ENCODE assay signal across 9 cellular contexts in the genomic region with DNA sequence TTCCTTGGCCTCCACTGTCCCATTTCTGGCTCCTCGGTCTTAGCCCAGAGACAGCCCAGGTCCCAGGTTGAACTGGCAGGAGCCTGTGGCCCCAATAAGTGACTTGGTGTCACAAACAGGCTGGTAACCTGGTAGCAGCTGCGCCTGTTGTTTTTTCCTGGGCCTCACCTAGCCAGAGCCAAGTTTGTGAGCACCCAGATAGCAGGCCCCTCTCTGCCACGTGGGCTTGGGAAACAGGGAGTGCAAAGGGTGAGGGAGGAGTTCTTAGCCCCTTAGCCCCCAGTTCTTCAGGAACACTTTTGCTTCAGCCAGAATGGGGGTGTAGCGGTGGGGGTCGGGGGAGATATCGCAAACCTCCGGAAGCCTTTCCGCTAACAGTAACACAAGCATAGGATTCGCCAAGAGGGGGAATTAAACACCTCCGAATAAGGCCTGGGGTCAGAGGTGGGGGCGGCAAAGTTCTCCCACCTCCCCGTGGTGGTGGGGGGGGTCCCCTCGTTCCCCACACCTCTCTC. TPM values are rescaled to one million over a fixed set of nuclear protein-coding genes. Genes with fewer than 3 reads are reported as not detected.
DNase-seq lines count a peak whose midpoint lies in the region; ATAC-seq and TF ChIP-seq lines count a peak whose summit lies in the region.
"Had no signal": no experiment of that assay in that cellular context is flagged by ENCODE, and none has a peak within 500 bp of the region (broad histone marks: within the 10 kb centered on the region; RNA-seq: fewer than 3 reads in every experiment).

No MANE protein-coding gene starts in this region.

- TF ChIP-seq POLR2A in prostate gland (IDR thresholded peaks at IDR 0.05) = no peak

- DNase-seq in left ventricle myocardium inferior = no peak
- no peak for DNase-seq in prostate gland (ENCODE audit: low spot score)
- no peak for DNase-seq in NOMO-1 treated with dmso at 0.1 percent for 144 hours (lab: John Stamatoyannopoulos, UW; ENCODE audit: unreplicated experiment)
- DNase-seq: occipital lobe had no signal

- H3K36me3 ChIP-seq in ES-I3 (ENCODE audit: insufficient read depth, low read length) = no peaks in the 10 kb centered on the region
- H3K36me3 ChIP-seq in left ventricle myocardium inferior = no peaks in the 10 kb centered on the region
- H3K36me3 ChIP-seq in prostate gland = no peaks in the 10 kb centered on the region

- no peak for ATAC-seq in HG02571 (IDR thresholded peaks at IDR 0.05; ENCODE audit: unreplicated experiment)
- no peak for ATAC-seq in activated CD4-positive, CD25-positive, alpha-beta regulatory T cell treated with anti-CD3 and anti-CD28 coated beads, Interleukin-2, amount 50 U/mL, for 24 hours
- no peak for ATAC-seq in GM18511 (IDR thresholded peaks at IDR 0.05; ENCODE audit: unreplicated experiment)

- H3K9me3 ChIP-seq in ES-I3 (ENCODE audit: control insufficient read depth, insufficient read depth, low read length) (no peaks in the 10 kb centered on the region), left ventricle myocardium inferior (replicated peaks) (no peaks in the 10 kb centered on the region), prostate gland (no peaks in the 10 kb centered on the region)

- H3K9ac ChIP-seq in ES-I3 (ENCODE audit: low read depth, low read length) = peak overlapping the region; percentile 73

- TF ChIP-seq CTCF in WI38 (IDR thresholded peaks at IDR 0.05; ENCODE audit: low read depth, low read length) = no peak
- TF ChIP-seq CTCF in left ventricle myocardium inferior (IDR thresholded peaks at IDR 0.05; ENCODE audit: borderline replicate concordance) = no peak
- TF ChIP-seq CTCF in prostate gland (IDR thresholded peaks at IDR 0.05) = no peak

- H3K4me3 ChIP-seq in WI38 (ENCODE audit: low read depth, low read length) = peak overlapping the region; percentile 79
- H3K4me3 ChIP-seq in left ventricle myocardium inferior = peak overlapping the region; percentile 69
- H3K4me3 ChIP-seq in prostate gland = peak overlapping the region; percentile 48 to 70

- intact Hi-C loops in left ventricle myocardium inferior (cut with micrococcal nuclease) = no loop called here
- intact Hi-C loops in prostate gland (cut with DNase I) = no loop called here

- peak overlapping the region; percentile 58 for H3K27ac ChIP-seq in left ventricle myocardium inferior (replicated peaks)
- peak overlapping the region; percentile 75 to 87 for H3K27ac ChIP-seq in prostate gland

- WGBS in prostate gland = 21% methylated on average over 12 of the region's 13 CpGs

- peaks cover 33% of the 10 kb centered on the region for H3K27me3 ChIP-seq in left ventricle myocardium inferior (ENCODE audit: low read depth)
- H3K27me3 ChIP-seq in prostate gland (replicated peaks; ENCODE audit: insufficient read depth) = no peaks in the 10 kb centered on the region

- H3K4me1 ChIP-seq in ES-I3 (ENCODE audit: insufficient read depth, low read length) (peaks cover 36% of the 10 kb centered on the region), left ventricle myocardium inferior (peaks cover 19% of the 10 kb centered on the region), prostate gland (replicated peaks) (peaks cover 19% of the 10 kb centered on the region)

RNA-seq across cellular contexts. Expression of gene C6orf132, which starts 0.8 kb away (rescaled TPM):
- total RNA-seq in left ventricle myocardium inferior (1.4 TPM), prostate gland (10 to 100 TPM; 30.8 to 45.9 TPM)
- total RNA-seq: occipital lobe had no signal

RNA-seq across cellular contexts. Expression of gene GUCA1A, which starts 31.5 kb away (rescaled TPM):
- total RNA-seq in left ventricle myocardium inferior = not detected
- total RNA-seq in prostate gland = 1 to 10 TPM in 1 of 2 donors, not detected in 1; 2.1 TPM

RNA-seq across cellular contexts. Expression of gene GUCA1B, which starts 53.1 kb away (rescaled TPM):
- total RNA-seq in left ventricle myocardium inferior = 1.1 TPM
- total RNA-seq in prostate gland = under 1 TPM in 1 of 2 donors, not detected in 1; 0.68 TPM
- total RNA-seq: occipital lobe had no signal

Comparison
In these comparisons a context has a peak if more than half of its experiments do, and no peak if none do; other contexts are left out.
1. RNA of gene C6orf132, which starts 0.8 kb away (total RNA-seq): 30.8 to 45.9 TPM in prostate gland; 1.4 TPM in left ventricle myocardium inferior (single experiment); every median in the first group is over 10 times any median in the second.
2. Peak in every context shown above with its lines, with median percentiles within 50 percentile points of each other: H3K4me3 ChIP-seq.